19 cellular contexts compared by ENCODE assay signal in genomic region chr19:48918071-48918470, GRCh38. TPM values are rescaled to one million over a fixed set of nuclear protein-coding genes. Genes with fewer than 3 reads are reported as not detected.
"Had no signal": no experiment of that assay in that cellular context is flagged by ENCODE, and none has a peak within 500 bp of the region (broad histone marks: within the 10 kb centered on the region; RNA-seq: fewer than 3 reads in every experiment).

No MANE protein-coding gene starts in this region.

- H3K4me1 Mint-ChIP-seq: immature natural killer cell had no signal

- H3K4me3 Mint-ChIP-seq: activated naive CD4-positive, alpha-beta T cell treated with anti-CD3 and anti-CD28 coated beads for 36 hours; immature natural killer cell had no signal

- DNase-seq: activated CD4-positive, alpha-beta T cell treated with anti-CD3 and anti-CD28 coated beads, Interleukin-2, amount 50 U/mL, for 1 hour; activated T-cell treated with anti-CD3 and anti-CD28 coated beads for 4 hours; heart left ventricle; immature natural killer cell; stomach; upper lobe of left lung had no signal

- H3K9me3 Mint-ChIP-seq: activated naive CD4-positive, alpha-beta T cell treated with anti-CD3 and anti-CD28 coated beads for 36 hours; activated T-helper 2 cell treated with anti-CD3 and anti-CD28 coated beads, Interferon-gamma antibody, Interleukin-2, Interleukin-4, amounts not matched to agents 10 μg/mL and 5 μg/mL and 100 μg/mL, durations not matched to agents 14 hours and 24 hours and 36 hours; immature natural killer cell had no signal

- FAIRE-seq: astrocyte, bronchial epithelial cell, frontal cortex had no signal

- H3K4me3 ChIP-seq: heart left ventricle, ovary, stomach, upper lobe of left lung had no signal

- H3K9me3 ChIP-seq: heart left ventricle, ovary, stomach, testis, upper lobe of left lung had no signal

- H3K36me3 ChIP-seq: ovary had no signal

- H3K4me1 ChIP-seq: heart left ventricle, stomach, testis had no signal

- H3K27ac ChIP-seq: epithelial cell of prostate, heart left ventricle, ovary, stomach, testis, upper lobe of left lung had no signal

- ATAC-seq: sciatic nerve had no signal

- H3K27me3 ChIP-seq: heart left ventricle, ovary, stomach, testis, upper lobe of left lung had no signal

- H3K27ac Mint-ChIP-seq: activated naive CD4-positive, alpha-beta T cell treated with anti-CD3 and anti-CD28 coated beads for 36 hours; activated T-helper 2 cell treated with anti-CD3 and anti-CD28 coated beads, Interferon-gamma antibody, Interleukin-2, Interleukin-4, amounts not matched to agents 10 μg/mL and 5 μg/mL and 100 μg/mL, durations not matched to agents 14 hours and 24 hours and 36 hours; immature natural killer cell had no signal

RNA-seq across cellular contexts. Expression of gene DHDH, which starts 15.4 kb away (rescaled TPM):
- total RNA-seq: activated T-helper 2 cell treated with anti-CD3 and anti-CD28 coated beads, Interferon-gamma antibody, Interleukin-2, Interleukin-4, amounts not matched to agents 10 μg/mL and 5 μg/mL and 100 μg/mL, durations not matched to agents 14 hours and 24 hours and 36 hours; chondrocyte; dermis blood vessel endothelial cell; frontal cortex had no signal

RNA-seq across cellular contexts. Expression of gene TULP2, which starts 19.5 kb away (rescaled TPM):
- total RNA-seq: activated T-helper 2 cell treated with anti-CD3 and anti-CD28 coated beads, Interferon-gamma antibody, Interleukin-2, Interleukin-4, amounts not matched to agents 10 μg/mL and 5 μg/mL and 100 μg/mL, durations not matched to agents 14 hours and 24 hours and 36 hours; astrocyte; bronchial epithelial cell; chondrocyte; mesenteric fat pad had no signal
- polyA plus RNA-seq: immature natural killer cell, neural cell, stomach had no signal
